In the genomic region with DNA sequence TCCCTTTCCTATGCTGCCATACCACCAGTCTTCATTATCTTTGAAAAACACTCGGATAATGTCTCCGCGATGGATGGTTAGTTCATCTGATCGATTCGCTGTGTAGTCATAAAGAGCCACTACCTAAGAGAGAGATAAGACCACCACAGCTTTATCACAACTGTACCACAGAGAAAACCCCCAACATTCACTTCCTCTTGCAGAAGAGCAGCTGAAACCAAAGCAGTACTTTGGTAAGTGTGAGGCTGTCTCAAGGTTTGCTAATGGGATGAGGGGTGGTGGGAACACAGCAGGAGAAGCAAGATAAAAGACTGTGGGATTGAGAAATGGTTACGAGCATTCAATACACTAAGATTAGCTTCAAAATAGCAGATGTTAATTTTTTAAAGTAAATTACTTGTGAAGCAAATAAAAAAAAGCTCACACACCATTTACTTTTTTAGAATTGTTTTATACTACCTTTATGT, we compare ENCODE assay signal across 1 cellular context.
TF ChIP-seq lines count a peak whose summit lies in the region.

No MANE protein-coding gene starts in this region.

TF ChIP-seq in K562, 482 proteins besides CTCF, POLR2A, EP300 and RAD21 (continued from another document and continues in another):
- no peak for TF ChIP-seq CTCFL (IDR thresholded peaks at IDR 0.05; ENCODE audit: borderline replicate concordance, insufficient read depth, low read depth, low read length, poor library complexity, severe bottlenecking)
- TF ChIP-seq HLTF (IDR thresholded peaks at IDR 0.05) = peak; percentile 99
- peak; percentile 98 to 99 for TF ChIP-seq RCOR1 (IDR thresholded peaks at IDR 0.05; ENCODE audit: borderline replicate concordance in 1 of 2, low read depth in 2 of 2, low read length in 2 of 2)
- peak in 1 of 2 experiments; percentile 98; a peak in 2 of 3 replicates for TF ChIP-seq CBX3 (IDR thresholded peaks at IDR 0.05; ENCODE audit: borderline replicate concordance in 1 of 2, low read length in 2 of 2)
- 0 out of 2 replicates have a peak, but pooled peaks have one; percentile 30 for TF ChIP-seq JUNB (CRISPR knock-in tag; conservative IDR thresholded peaks at IDR 0.05)
- TF ChIP-seq FOSL1 (tag; conservative IDR thresholded peaks at IDR 0.05) = peak; percentile 97
- TF ChIP-seq, protein P1, sequence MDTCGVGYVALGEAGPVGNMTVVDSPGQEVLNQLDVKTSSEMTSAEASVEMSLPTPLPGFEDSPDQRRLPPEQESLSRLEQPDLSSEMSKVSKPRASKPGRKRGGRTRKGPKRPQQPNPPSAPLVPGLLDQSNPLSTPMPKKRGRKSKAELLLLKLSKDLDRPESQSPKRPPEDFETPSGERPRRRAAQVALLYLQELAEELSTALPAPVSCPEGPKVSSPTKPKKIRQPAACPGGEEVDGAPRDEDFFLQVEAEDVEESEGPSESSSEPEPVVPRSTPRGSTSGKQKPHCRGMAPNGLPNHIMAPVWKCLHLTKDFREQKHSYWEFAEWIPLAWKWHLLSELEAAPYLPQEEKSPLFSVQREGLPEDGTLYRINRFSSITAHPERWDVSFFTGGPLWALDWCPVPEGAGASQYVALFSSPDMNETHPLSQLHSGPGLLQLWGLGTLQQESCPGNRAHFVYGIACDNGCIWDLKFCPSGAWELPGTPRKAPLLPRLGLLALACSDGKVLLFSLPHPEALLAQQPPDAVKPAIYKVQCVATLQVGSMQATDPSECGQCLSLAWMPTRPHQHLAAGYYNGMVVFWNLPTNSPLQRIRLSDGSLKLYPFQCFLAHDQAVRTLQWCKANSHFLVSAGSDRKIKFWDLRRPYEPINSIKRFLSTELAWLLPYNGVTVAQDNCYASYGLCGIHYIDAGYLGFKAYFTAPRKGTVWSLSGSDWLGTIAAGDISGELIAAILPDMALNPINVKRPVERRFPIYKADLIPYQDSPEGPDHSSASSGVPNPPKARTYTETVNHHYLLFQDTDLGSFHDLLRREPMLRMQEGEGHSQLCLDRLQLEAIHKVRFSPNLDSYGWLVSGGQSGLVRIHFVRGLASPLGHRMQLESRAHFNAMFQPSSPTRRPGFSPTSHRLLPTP (IDR thresholded peaks at IDR 0.05; ENCODE audit: borderline replicate concordance, extremely low read depth, insufficient read length) = no peak
- TF ChIP-seq DACH1 (IDR thresholded peaks at IDR 0.05; ENCODE audit: partially characterized antibody) = peak; percentile 95
- peak; percentile 97 for TF ChIP-seq ESRRA (IDR thresholded peaks at IDR 0.05; ENCODE audit: borderline replicate concordance, low read depth)
- no peak for TF ChIP-seq ZNF408 (CRISPR knock-in tag; IDR thresholded peaks at IDR 0.05; ENCODE audit: low read depth)
- peak; percentile 88 for TF ChIP-seq ZNF274 (IDR thresholded peaks at IDR 0.05; ENCODE audit: borderline replicate concordance, low read depth, low read length)
- peak; percentile 30; the same call in 1 of the 2 replicates for TF ChIP-seq MGA (IDR thresholded peaks at IDR 0.05)
- TF ChIP-seq E2F3 (CRISPR knock-in tag; IDR thresholded peaks at IDR 0.05) = 0 out of 2 replicates have a peak, but pooled peaks have one; percentile 30
- peak; percentile 99 for TF ChIP-seq NCOA1 (IDR thresholded peaks at IDR 0.05; ENCODE audit: low read depth)
- no peak for TF ChIP-seq MCM5 (IDR thresholded peaks at IDR 0.05; ENCODE audit: low read depth)
- TF ChIP-seq STAT6 (CRISPR knock-in tag; IDR thresholded peaks at IDR 0.05) = no peak
- no peak for TF ChIP-seq BDP1 (IDR thresholded peaks at IDR 0.05; ENCODE audit: insufficient read depth, insufficient read length)
- TF ChIP-seq KLF6 (CRISPR knock-in tag; IDR thresholded peaks at IDR 0.05; ENCODE audit: borderline replicate concordance) = no peak
- peak; percentile 89 for TF ChIP-seq CREB1 (IDR thresholded peaks at IDR 0.05)
- TF ChIP-seq CREB1 (CRISPR knock-in tag; IDR thresholded peaks at IDR 0.05) = peak; percentile 60; the same call in 1 of the 2 replicates
- TF ChIP-seq MTA1 (IDR thresholded peaks at IDR 0.05; ENCODE audit: borderline replicate concordance) = peak; percentile 97
- 0 out of 2 replicates have a peak, but pooled peaks have one; percentile 15 for TF ChIP-seq RREB1 (CRISPR knock-in tag; IDR thresholded peaks at IDR 0.05)
- TF ChIP-seq ETV6 (IDR thresholded peaks at IDR 0.05; ENCODE audit: borderline replicate concordance in 1 of 2, low read depth in 2 of 2, low read length in 1 of 2) = peak; percentile 63 to 98; a peak in 3 of 4 replicates
- no peak for TF ChIP-seq ETV6 (CRISPR knock-in tag; IDR thresholded peaks at IDR 0.05; ENCODE audit: borderline replicate concordance)
